In the genomic region with DNA sequence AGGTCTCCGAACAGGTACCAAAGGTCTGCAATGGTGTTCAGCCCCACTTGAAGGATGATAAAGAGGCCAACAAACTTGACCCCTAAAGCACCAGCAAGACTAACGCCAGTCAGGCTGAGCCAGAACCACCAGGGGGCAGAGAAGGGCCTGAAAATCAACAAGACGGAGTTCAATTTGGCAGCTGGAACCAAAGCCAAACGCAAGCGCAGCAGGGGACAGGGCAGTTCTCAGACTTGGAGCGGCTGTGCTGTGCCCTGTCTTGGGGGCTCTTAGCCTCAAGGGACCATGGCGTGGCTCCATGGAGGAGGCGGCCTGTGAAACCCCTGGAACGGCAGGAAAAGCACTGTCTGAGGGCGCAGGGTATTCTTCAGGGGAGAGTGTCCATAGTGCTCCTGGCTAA, we compare ENCODE assay signal across 8 cellular contexts. TPM values are rescaled to one million over a fixed set of nuclear protein-coding genes. Genes with fewer than 3 reads are reported as not detected.
DNase-seq lines count a peak whose midpoint lies in the region; ATAC-seq lines count a peak whose summit lies in the region.

No MANE protein-coding gene starts in this region.

- H3K27ac Mint-ChIP-seq in activated naive CD8-positive, alpha-beta T cell treated with anti-CD3 and anti-CD28 coated beads for 36 hours: no peak overlapping the region

- DNase-seq in DMS53 treated with DMSO at 0.1 percent for 48 hours (lab: John Stamatoyannopoulos, UW; ENCODE audit: unreplicated experiment) (peak; percentile 12), HPDE6-E6E7 (ENCODE audit: extremely low spot score) (peak; percentile 62), RPMI7951 (ENCODE audit: low read depth) (peak; percentile 65), head of caudate nucleus (peak; percentile 69 to 97 (median 91)), pons (ENCODE audit: low spot score) (peak; percentile 98)
- DNase-seq in activated naive CD8-positive, alpha-beta T cell treated with anti-CD3 and anti-CD28 coated beads for 36 hours: peak; percentile 36

- no peaks in the 10 kb centered on the region for H3K27me3 Mint-ChIP-seq in activated naive CD8-positive, alpha-beta T cell treated with anti-CD3 and anti-CD28 coated beads for 36 hours

- no peak overlapping the region for H3K4me3 Mint-ChIP-seq in activated naive CD8-positive, alpha-beta T cell treated with anti-CD3 and anti-CD28 coated beads for 36 hours

- no peak for ATAC-seq in HG02884 (IDR thresholded peaks at IDR 0.05; ENCODE audit: unreplicated experiment)
- ATAC-seq in GM21390 (IDR thresholded peaks at IDR 0.05; ENCODE audit: unreplicated experiment): no peak

- intact Hi-C loops in head of caudate nucleus (cut with DNase I): loop anchor here (1.0 kb wide), 1 partner anchor 14 kb away; no protein-coding TSS in a partner anchor

- H3K9me3 Mint-ChIP-seq in activated naive CD8-positive, alpha-beta T cell treated with anti-CD3 and anti-CD28 coated beads for 36 hours: no peaks in the 10 kb centered on the region

- H3K4me1 Mint-ChIP-seq in activated naive CD8-positive, alpha-beta T cell treated with anti-CD3 and anti-CD28 coated beads for 36 hours: peaks cover 9% of the 10 kb centered on the region

- H3K36me3 Mint-ChIP-seq in activated naive CD8-positive, alpha-beta T cell treated with anti-CD3 and anti-CD28 coated beads for 36 hours: peaks cover 7% of the 10 kb centered on the region

RNA-seq across cellular contexts. Expression of a gene that starts 19.6 kb away (rescaled TPM):
- 9.4 and 10.1 TPM in 2 replicates for total RNA-seq in RPMI7951 (2014; rRNA removed; shearing (Covaris generic))
- 10 to 100 TPM; 14.2 to 18.1 TPM for total RNA-seq in activated naive CD8-positive, alpha-beta T cell treated with anti-CD3 and anti-CD28 coated beads for 36 hours

RNA-seq across cellular contexts. Expression of a gene that starts 19.7 kb away (rescaled TPM):
- total RNA-seq in RPMI7951 (2014; rRNA removed; shearing (Covaris generic)): 20.3 and 22.1 TPM in 2 replicates
- total RNA-seq in activated naive CD8-positive, alpha-beta T cell treated with anti-CD3 and anti-CD28 coated beads for 36 hours: 10 to 100 TPM; 20.2 to 22.3 TPM

RNA-seq across cellular contexts. Expression of a gene that starts 30.1 kb away (rescaled TPM):
- not detected in 2 replicates for total RNA-seq in RPMI7951 (2014; rRNA removed; shearing (Covaris generic))
- not detected for total RNA-seq in activated naive CD8-positive, alpha-beta T cell treated with anti-CD3 and anti-CD28 coated beads for 36 hours

Comparison
In these comparisons a context has a peak if more than half of its experiments do, and no peak if none do; other contexts are left out.
1. DNase-seq: peak in every context shown above with its lines; median percentile 98 in pons; 91 in head of caudate nucleus; 65 in RPMI7951; 62 in HPDE6-E6E7; 36 in activated naive CD8-positive, alpha-beta T cell treated with anti-CD3 and anti-CD28 coated beads for 36 hours; 12 in DMS53 treated with DMSO at 0.1 percent for 48 hours.